15 cellular contexts compared by ENCODE assay signal in the genomic region with DNA sequence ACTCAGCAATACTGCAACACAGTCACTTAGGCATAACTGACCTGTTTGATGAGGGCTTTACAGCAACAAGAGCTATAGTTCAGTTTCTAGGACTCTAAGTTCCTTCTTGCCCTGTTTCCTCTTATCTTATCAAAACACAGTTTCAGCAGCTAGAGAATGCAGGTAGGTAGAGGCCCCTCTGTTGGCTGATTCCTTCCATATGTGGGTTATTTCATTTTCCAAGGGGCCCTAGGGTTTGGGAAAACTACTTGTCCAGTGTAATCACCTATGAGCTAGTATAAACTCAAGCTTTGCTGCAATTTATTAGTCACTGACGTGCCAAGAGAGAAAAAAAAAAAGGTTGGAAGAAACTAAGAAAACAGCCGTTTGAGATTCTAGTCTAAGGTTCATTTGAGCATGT.
DNase-seq lines count a peak whose midpoint lies in the region; ATAC-seq and TF ChIP-seq lines count a peak whose summit lies in the region.
"Had no signal": no experiment of that assay in that cellular context is flagged by ENCODE, and none has a peak within 500 bp of the region (broad histone marks: within the 10 kb centered on the region; RNA-seq: fewer than 3 reads in every experiment).

No MANE protein-coding gene starts in this region.

- H3K9me3 Mint-ChIP-seq in mesothelial cell of epicardium: peaks cover 3% of the 10 kb centered on the region
- peaks cover 6% of the 10 kb centered on the region for H3K9me3 Mint-ChIP-seq in type B pancreatic cell
- H3K9me3 Mint-ChIP-seq: CD8-positive, alpha-beta T cell had no signal

- H3K27me3 ChIP-seq in SJSA1 (replicated peaks): no peaks in the 10 kb centered on the region

- H3K4me1 ChIP-seq in SJSA1 (replicated peaks): peaks cover 34% of the 10 kb centered on the region

- H3K27ac ChIP-seq in SJSA1: peak overlapping the region; percentile 73
- H3K27ac ChIP-seq: 22Rv1 had no signal

- H3K36me3 Mint-ChIP-seq in mesothelial cell of epicardium (no peaks in the 10 kb centered on the region), type B pancreatic cell (no peaks in the 10 kb centered on the region)
- H3K36me3 Mint-ChIP-seq: CD14-positive monocyte; CD8-positive, alpha-beta T cell had no signal

- H3K27ac Mint-ChIP-seq in mesothelial cell of epicardium (peak overlapping the region; percentile 13), type B pancreatic cell (peak overlapping the region; percentile 27)
- H3K27ac Mint-ChIP-seq: CD14-positive monocyte; CD8-positive, alpha-beta T cell had no signal

- no peak overlapping the region for H3K4me3 ChIP-seq in SJSA1

- no peaks in the 10 kb centered on the region for H3K36me3 ChIP-seq in SJSA1

- ATAC-seq in HG02588 (IDR thresholded peaks at IDR 0.05; ENCODE audit: unreplicated experiment) (no peak), GM19452 (IDR thresholded peaks at IDR 0.05; ENCODE audit: unreplicated experiment) (no peak)
- ATAC-seq: CD8-positive, alpha-beta T cell; HCT116 had no signal

- H3K4me3 Mint-ChIP-seq in mesothelial cell of epicardium (no peak overlapping the region), type B pancreatic cell (peak overlapping the region; percentile 28)
- H3K4me3 Mint-ChIP-seq: CD14-positive monocyte; CD8-positive, alpha-beta T cell had no signal

- no peaks in the 10 kb centered on the region for H3K27me3 Mint-ChIP-seq in mesothelial cell of epicardium (ENCODE audit: low read depth)
- H3K27me3 Mint-ChIP-seq in type B pancreatic cell: no peaks in the 10 kb centered on the region

- peaks cover 66% of the 10 kb centered on the region for H3K4me1 Mint-ChIP-seq in mesothelial cell of epicardium
- H3K4me1 Mint-ChIP-seq in type B pancreatic cell (ENCODE audit: unreplicated experiment): peaks cover 53% of the 10 kb centered on the region
- H3K4me1 Mint-ChIP-seq: CD14-positive monocyte had no signal

- DNase-seq in DMS53 (lab: John Stamatoyannopoulos, UW) (peak; percentile 55), DMS53 treated with DMSO at 0.1 percent for 48 hours (lab: John Stamatoyannopoulos, UW; ENCODE audit: unreplicated experiment) (no peak), SJSA1 (ENCODE audit: low read depth in 1 of 2, low spot score in 2 of 2) (no peak), mesothelial cell of epicardium (ENCODE audit: low spot score in 2 of 2, unreplicated experiment in 2 of 2) (no peak), type B pancreatic cell (ENCODE audit: extremely low spot score, unreplicated experiment) (no peak), NCI-H146 treated with DMSO at 0.1 percent for 48 hours (lab: John Stamatoyannopoulos, UW; ENCODE audit: unreplicated experiment) (no peak)
- DNase-seq: CD8-positive, alpha-beta T cell; COR-L47; DMS153; GF-D8 had no signal

- H3K9me3 ChIP-seq in SJSA1 (replicated peaks): no peaks in the 10 kb centered on the region

- no peak for TF ChIP-seq CTCF in mesothelial cell of epicardium (IDR thresholded peaks at IDR 0.05; ENCODE audit: unreplicated experiment)
- no peak for TF ChIP-seq CTCF in type B pancreatic cell (conservative IDR thresholded peaks at IDR 0.05)
